Comparison of ENCODE assay signal across 35 cellular contexts in genomic region chr18:9746958-9747357, GRCh38. TPM values are rescaled to one million over a fixed set of nuclear protein-coding genes. Genes with fewer than 3 reads are reported as not detected.
"Had no signal": no experiment of that assay in that cellular context is flagged by ENCODE, and none has a peak within 500 bp of the region (broad histone marks: within the 10 kb centered on the region; RNA-seq: fewer than 3 reads in every experiment).

No MANE protein-coding gene starts in this region.

- H3K27me3 ChIP-seq: ascending aorta, body of pancreas, breast epithelium, SJCRH30 had no signal

- H3K36me3 Mint-ChIP-seq: activated CD8-positive, alpha-beta memory T cell treated with anti-CD3 and anti-CD28 coated beads, Interleukin-2, amount 10 ng/mL, durations not matched to agents 7 days and 5 days; activated naive CD8-positive, alpha-beta T cell treated with anti-CD3 and anti-CD28 coated beads, Interleukin-2, amount 10 ng/mL, durations not matched to agents 7 days and 5 days had no signal

- H3K36me3 ChIP-seq: ascending aorta, breast epithelium, SJCRH30, WERI-Rb-1 had no signal

- ATAC-seq: activated CD8-positive, alpha-beta memory T cell treated with anti-CD3 and anti-CD28 coated beads, Interleukin-2, amount 10 ng/mL, durations not matched to agents 7 days and 5 days; body of pancreas; K562 had no signal

- H3K4me3 ChIP-seq: ascending aorta, body of pancreas, breast epithelium, K562, PC-9, SJCRH30, SK-N-MC had no signal

- H3K9me3 ChIP-seq: ascending aorta, body of pancreas, breast epithelium, SJCRH30 had no signal

- H3K27ac Mint-ChIP-seq: activated CD4-positive, alpha-beta memory T cell treated with anti-CD3 and anti-CD28 coated beads, Interleukin-2, amount 10 ng/mL, durations not matched to agents 7 days and 5 days; activated CD8-positive, alpha-beta memory T cell treated with anti-CD3 and anti-CD28 coated beads, Interleukin-2, amount 10 ng/mL, durations not matched to agents 7 days and 5 days; activated naive CD8-positive, alpha-beta T cell treated with anti-CD3 and anti-CD28 coated beads, Interleukin-2, amount 10 ng/mL, durations not matched to agents 7 days and 5 days had no signal

- H3K4me2 ChIP-seq: PC-9 had no signal

- DNase-seq: activated CD4-positive, alpha-beta memory T cell treated with anti-CD3 and anti-CD28 coated beads, Interleukin-2, amount 10 ng/mL, durations not matched to agents 7 days and 5 days; activated CD4-positive, alpha-beta T cell treated with anti-CD3 and anti-CD28 coated beads for 1 hour; activated CD4-positive, alpha-beta T cell treated with anti-CD3 and anti-CD28 coated beads for 48 hours; activated CD4-positive, CD25-positive, alpha-beta regulatory T cell; activated CD8-positive, alpha-beta memory T cell treated with anti-CD3 and anti-CD28 coated beads for 24 hours; activated CD8-positive, alpha-beta memory T cell treated with anti-CD3 and anti-CD28 coated beads, Interleukin-2, amount 10 ng/mL, durations not matched to agents 7 days and 5 days; activated CD8-positive, alpha-beta memory T cell treated with anti-CD3 and anti-CD28 coated beads, Interleukin-2, amount 50 U/mL, for 48 hours; activated effector memory CD4-positive, alpha-beta T cell treated with anti-CD3 and anti-CD28 coated beads, Interleukin-2, amount 50 U/mL, for 16 hours; activated naive CD4-positive, alpha-beta T cell; activated naive CD4-positive, alpha-beta T cell treated with anti-CD3 and anti-CD28 coated beads, Interleukin-2, amount 50 U/mL, for 16 hours; activated naive CD8-positive, alpha-beta T cell treated with anti-CD3 and anti-CD28 coated beads, Interleukin-2, amount 10 ng/mL, durations not matched to agents 7 days and 5 days; activated T-cell treated with anti-CD3 and anti-CD28 coated beads, Interleukin-2, amount 50 U/mL, for 48 hours; amygdala; body of pancreas; MM.1S; NCI-H1092 treated with DMSO at 0.1 percent for 48 hours; NCI-H1417; NCI-H146; NCI-H187; NCI-H2029 treated with DMSO at 0.1 percent for 48 hours; NCI-H2107; NCI-H2171; NCI-H510A; NCI-H526; NCI-H748 treated with DMSO at 0.1 percent for 48 hours; NK-92 treated with Interleukin-12 subunit alpha and Interleukin-12 subunit beta, amount 100 ng/mL, for 24 hours; SHP77; SJCRH30; T1000; WERI-Rb-1 had no signal

- H3K27ac ChIP-seq: ascending aorta, body of pancreas, breast epithelium, PC-9, SJCRH30, SK-N-MC, WERI-Rb-1 had no signal

- H3K9me3 Mint-ChIP-seq: activated CD4-positive, alpha-beta memory T cell treated with anti-CD3 and anti-CD28 coated beads, Interleukin-2, amount 10 ng/mL, durations not matched to agents 7 days and 5 days; activated naive CD8-positive, alpha-beta T cell treated with anti-CD3 and anti-CD28 coated beads, Interleukin-2, amount 10 ng/mL, durations not matched to agents 7 days and 5 days had no signal

- H2AFZ ChIP-seq: PC-9 had no signal

RNA-seq across cellular contexts. Expression of gene RAB31, which starts 38.9 kb away (rescaled TPM):
- total RNA-seq: activated CD8-positive, alpha-beta memory T cell treated with anti-CD3 and anti-CD28 coated beads, Interleukin-2, amount 10 ng/mL, durations not matched to agents 7 days and 5 days had no signal
